In the genomic region with DNA sequence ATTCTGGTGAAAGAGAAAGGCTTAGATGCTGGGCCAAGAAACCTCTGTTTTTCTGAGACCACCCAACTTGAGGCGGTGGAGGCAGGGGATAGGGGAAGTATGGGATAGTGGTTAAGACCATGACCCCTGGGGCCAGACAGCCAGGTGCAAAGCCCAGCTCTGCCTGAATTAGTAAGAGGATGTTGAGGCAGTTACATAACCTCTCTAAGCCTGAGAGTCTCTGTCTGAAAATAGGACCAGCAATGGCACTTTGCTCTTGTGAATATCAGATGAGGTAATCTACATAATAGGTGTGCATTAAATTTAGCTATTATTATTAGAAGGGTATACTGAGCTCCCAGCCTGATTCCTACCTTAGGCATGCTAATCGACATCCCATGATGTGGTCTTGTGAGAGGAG, we compare ENCODE assay signal across 1 cellular context.
TF ChIP-seq lines count a peak whose summit lies in the region.

No MANE protein-coding gene starts in this region.

TF ChIP-seq in IMR-90, 13 proteins besides CTCF, POLR2A, EP300 and RAD21 (continued from another document):
- no peak for TF ChIP-seq ELK1 (IDR thresholded peaks at IDR 0.05; ENCODE audit: borderline replicate concordance, low read depth, low read length)
- no peak for TF ChIP-seq CHD1 (IDR thresholded peaks at IDR 0.05; ENCODE audit: low read depth, low read length)
- TF ChIP-seq FOS (IDR thresholded peaks at IDR 0.05; ENCODE audit: low read depth, low read length): no peak
- TF ChIP-seq RCOR1 (IDR thresholded peaks at IDR 0.05; ENCODE audit: insufficient replicate concordance, low read length): no peak
- TF ChIP-seq USF2 (IDR thresholded peaks at IDR 0.05; ENCODE audit: low read depth, low read length): no peak
- no peak for TF ChIP-seq NFE2L2 (IDR thresholded peaks at IDR 0.05; ENCODE audit: low read depth, low read length)
- no peak for TF ChIP-seq BHLHE40 (IDR thresholded peaks at IDR 0.05; ENCODE audit: low read depth, low read length)
- TF ChIP-seq RFX5 (IDR thresholded peaks at IDR 0.05; ENCODE audit: low read depth, low read length): no peak
- TF ChIP-seq MAFK (IDR thresholded peaks at IDR 0.05; ENCODE audit: low read depth, low read length): no peak
